Comparison of ENCODE assay signal across 1 cellular context in the genomic region with DNA sequence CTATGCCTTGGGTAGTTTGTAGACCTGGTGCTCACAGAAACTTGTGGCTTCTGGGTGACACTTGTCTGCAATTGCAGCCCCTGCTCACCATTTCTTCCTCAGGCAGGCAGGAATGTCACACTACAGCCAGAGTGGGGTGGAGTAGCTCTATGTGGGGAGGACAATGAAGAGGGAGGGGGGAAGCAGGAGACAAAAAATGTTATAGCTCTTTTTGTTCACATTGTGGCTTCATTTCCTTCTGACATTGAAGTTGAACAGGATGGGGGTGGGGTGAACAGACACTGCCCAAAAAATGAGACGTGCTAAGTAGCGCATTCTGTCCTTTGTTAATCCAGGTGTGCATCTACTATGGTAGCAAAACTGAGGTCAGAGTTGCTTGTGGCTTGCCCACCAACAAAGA.
TF ChIP-seq lines count a peak whose summit lies in the region.

A gene with protein sequence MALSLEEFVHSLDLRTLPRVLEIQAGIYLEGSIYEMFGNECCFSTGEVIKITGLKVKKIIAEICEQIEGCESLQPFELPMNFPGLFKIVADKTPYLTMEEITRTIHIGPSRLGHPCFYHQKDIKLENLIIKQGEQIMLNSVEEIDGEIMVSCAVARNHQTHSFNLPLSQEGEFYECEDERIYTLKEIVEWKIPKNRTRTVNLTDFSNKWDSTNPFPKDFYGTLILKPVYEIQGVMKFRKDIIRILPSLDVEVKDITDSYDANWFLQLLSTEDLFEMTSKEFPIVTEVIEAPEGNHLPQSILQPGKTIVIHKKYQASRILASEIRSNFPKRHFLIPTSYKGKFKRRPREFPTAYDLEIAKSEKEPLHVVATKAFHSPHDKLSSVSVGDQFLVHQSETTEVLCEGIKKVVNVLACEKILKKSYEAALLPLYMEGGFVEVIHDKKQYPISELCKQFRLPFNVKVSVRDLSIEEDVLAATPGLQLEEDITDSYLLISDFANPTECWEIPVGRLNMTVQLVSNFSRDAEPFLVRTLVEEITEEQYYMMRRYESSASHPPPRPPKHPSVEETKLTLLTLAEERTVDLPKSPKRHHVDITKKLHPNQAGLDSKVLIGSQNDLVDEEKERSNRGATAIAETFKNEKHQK (minus strand): TSS at position 124 of the 400 bp plus-strand sequence. CDS start 126 bp downstream, outside the sequence.

TF ChIP-seq in GM23338, 12 proteins besides CTCF, POLR2A, EP300 and RAD21 (continued from another document):
- TF ChIP-seq, protein P1, sequence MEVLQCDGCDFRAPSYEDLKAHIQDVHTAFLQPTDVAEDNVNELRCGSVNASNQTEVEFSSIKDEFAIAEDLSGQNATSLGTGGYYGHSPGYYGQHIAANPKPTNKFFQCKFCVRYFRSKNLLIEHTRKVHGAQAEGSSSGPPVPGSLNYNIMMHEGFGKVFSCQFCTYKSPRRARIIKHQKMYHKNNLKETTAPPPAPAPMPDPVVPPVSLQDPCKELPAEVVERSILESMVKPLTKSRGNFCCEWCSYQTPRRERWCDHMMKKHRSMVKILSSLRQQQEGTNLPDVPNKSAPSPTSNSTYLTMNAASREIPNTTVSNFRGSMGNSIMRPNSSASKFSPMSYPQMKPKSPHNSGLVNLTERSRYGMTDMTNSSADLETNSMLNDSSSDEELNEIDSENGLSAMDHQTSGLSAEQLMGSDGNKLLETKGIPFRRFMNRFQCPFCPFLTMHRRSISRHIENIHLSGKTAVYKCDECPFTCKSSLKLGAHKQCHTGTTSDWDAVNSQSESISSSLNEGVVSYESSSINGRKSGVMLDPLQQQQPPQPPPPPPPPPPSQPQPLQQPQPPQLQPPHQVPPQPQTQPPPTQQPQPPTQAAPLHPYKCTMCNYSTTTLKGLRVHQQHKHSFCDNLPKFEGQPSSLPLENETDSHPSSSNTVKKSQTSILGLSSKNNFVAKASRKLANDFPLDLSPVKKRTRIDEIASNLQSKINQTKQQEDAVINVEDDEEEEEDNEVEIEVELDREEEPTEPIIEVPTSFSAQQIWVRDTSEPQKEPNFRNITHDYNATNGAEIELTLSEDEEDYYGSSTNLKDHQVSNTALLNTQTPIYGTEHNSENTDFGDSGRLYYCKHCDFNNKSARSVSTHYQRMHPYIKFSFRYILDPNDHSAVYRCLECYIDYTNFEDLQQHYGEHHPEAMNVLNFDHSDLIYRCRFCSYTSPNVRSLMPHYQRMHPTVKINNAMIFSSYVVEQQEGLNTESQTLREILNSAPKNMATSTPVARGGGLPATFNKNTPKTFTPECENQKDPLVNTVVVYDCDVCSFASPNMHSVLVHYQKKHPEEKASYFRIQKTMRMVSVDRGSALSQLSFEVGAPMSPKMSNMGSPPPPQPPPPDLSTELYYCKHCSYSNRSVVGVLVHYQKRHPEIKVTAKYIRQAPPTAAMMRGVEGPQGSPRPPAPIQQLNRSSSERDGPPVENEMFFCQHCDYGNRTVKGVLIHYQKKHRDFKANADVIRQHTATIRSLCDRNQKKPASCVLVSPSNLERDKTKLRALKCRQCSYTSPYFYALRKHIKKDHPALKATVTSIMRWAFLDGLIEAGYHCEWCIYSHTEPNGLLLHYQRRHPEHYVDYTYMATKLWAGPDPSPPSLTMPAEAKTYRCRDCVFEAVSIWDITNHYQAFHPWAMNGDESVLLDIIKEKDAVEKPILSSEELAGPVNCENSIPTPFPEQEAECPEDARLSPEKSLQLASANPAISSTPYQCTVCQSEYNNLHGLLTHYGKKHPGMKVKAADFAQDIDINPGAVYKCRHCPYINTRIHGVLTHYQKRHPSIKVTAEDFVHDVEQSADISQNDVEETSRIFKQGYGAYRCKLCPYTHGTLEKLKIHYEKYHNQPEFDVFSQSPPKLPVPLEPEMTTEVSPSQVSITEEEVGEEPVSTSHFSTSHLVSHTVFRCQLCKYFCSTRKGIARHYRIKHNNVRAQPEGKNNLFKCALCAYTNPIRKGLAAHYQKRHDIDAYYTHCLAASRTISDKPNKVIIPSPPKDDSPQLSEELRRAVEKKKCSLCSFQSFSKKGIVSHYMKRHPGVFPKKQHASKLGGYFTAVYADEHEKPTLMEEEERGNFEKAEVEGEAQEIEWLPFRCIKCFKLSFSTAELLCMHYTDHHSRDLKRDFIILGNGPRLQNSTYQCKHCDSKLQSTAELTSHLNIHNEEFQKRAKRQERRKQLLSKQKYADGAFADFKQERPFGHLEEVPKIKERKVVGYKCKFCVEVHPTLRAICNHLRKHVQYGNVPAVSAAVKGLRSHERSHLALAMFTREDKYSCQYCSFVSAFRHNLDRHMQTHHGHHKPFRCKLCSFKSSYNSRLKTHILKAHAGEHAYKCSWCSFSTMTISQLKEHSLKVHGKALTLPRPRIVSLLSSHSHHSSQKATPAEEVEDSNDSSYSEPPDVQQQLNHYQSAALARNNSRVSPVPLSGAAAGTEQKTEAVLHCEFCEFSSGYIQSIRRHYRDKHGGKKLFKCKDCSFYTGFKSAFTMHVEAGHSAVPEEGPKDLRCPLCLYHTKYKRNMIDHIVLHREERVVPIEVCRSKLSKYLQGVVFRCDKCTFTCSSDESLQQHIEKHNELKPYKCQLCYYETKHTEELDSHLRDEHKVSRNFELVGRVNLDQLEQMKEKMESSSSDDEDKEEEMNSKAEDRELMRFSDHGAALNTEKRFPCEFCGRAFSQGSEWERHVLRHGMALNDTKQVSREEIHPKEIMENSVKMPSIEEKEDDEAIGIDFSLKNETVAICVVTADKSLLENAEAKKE (CRISPR knock-in tag; IDR thresholded peaks at IDR 0.05), result no peak
